Comparison of ENCODE assay signal across 9 cellular contexts in the genomic region with DNA sequence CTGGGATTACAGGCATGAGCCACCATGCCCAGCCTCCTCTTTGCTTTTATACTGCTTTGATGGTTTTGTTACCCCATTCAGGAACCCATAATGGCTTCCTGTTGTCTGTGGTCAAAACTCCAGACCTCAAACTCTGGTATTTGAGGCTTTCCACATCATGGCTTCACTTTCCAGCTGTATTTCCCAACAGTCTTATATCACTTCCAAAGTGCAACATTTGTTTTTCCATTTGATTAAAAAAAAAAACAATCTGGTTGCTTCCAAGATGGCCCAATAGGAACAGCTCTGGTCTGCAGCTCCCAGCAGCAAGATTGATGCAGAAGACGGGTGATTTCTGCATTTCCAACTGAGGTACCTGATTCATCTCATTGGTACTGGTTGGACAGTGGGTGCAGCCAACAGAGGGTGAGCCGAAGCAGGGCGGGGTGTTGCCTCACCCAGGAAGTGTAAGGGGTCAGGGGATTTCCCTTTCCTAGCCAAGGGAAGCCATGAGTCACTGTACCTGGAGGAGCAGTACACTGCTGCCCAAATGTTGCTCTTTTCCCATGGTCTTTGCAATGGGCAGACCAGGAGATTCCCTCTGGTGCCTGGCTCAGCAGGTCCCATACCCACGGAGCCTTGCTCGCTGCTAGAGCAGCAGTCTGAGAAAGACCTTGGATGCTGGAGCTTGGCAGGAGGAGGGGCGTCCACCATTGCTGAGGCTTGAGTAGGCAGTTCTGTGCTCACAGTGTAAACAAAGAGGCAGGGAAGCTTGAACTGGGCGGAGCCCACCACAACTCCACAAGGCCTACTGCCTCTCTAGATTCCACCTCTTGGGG.
DNase-seq lines count a peak whose midpoint lies in the region; TF ChIP-seq lines count a peak whose summit lies in the region.
"Had no signal": no experiment of that assay in that cellular context is flagged by ENCODE, and none has a peak within 500 bp of the region (broad histone marks: within the 10 kb centered on the region; RNA-seq: fewer than 3 reads in every experiment).

No MANE protein-coding gene starts in this region.

- H3K27ac ChIP-seq in endodermal cell (ENCODE audit: low read depth, low read length) (no peak overlapping the region), uterus (no peak overlapping the region), ascending aorta (no peak overlapping the region)
- H3K27ac ChIP-seq: upper lobe of left lung had no signal

- peak; percentile 85 for DNase-seq in activated CD4-positive, alpha-beta T cell treated with anti-CD3 and anti-CD28 coated beads, Interleukin-2, amount 10 ng/mL, durations not matched to agents 24 days and 14 days
- no peak for DNase-seq in activated CD4-positive, alpha-beta T cell treated with anti-CD3 and anti-CD28 coated beads, Interleukin-2, amount 50 U/mL, for 4 hours
- DNase-seq in SW480 (ENCODE audit: low spot score) (peak; percentile 11), endodermal cell (peak; percentile 52), GM20000 (ENCODE audit: low spot score) (no peak), uterus (no peak), ascending aorta (ENCODE audit: low spot score in 2 of 2) (no peak)
- peak; percentile 8 to 37 for DNase-seq in stimulated activated CD8-positive, alpha-beta memory T cell treated with anti-CD3 and anti-CD28 coated beads, Interleukin-2, amount 100 ng/mL, for 48 hours (ENCODE audit: low read depth in 2 of 2)
- DNase-seq: upper lobe of left lung had no signal

- peaks cover 18% of the 10 kb centered on the region for H3K4me1 Mint-ChIP-seq in activated CD4-positive, alpha-beta T cell treated with anti-CD3 and anti-CD28 coated beads, Interleukin-2, amount 10 ng/mL, durations not matched to agents 24 days and 14 days
- H3K4me1 Mint-ChIP-seq in endodermal cell: peaks cover 16% of the 10 kb centered on the region

- peak overlapping the region; percentile 45 for H3K4me3 Mint-ChIP-seq in activated CD4-positive, alpha-beta T cell treated with anti-CD3 and anti-CD28 coated beads, Interleukin-2, amount 10 ng/mL, durations not matched to agents 24 days and 14 days
- H3K4me3 Mint-ChIP-seq in endodermal cell: no peak overlapping the region

- H3K4me3 ChIP-seq in endodermal cell (ENCODE audit: low read length) (no peak overlapping the region), uterus (no peak overlapping the region), ascending aorta (no peak overlapping the region)
- H3K4me3 ChIP-seq: upper lobe of left lung had no signal

- no peak overlapping the region for H3K9ac ChIP-seq in endodermal cell (ENCODE audit: extremely low read depth, low read length, poor library complexity, severe bottlenecking)

- H3K4me1 ChIP-seq in endodermal cell (ENCODE audit: control insufficient read depth, insufficient read depth, low read length): no peaks in the 10 kb centered on the region
- no peaks in the 10 kb centered on the region for H3K4me1 ChIP-seq in uterus
- H3K4me1 ChIP-seq in ascending aorta: no peaks in the 10 kb centered on the region
- H3K4me1 ChIP-seq: upper lobe of left lung had no signal

- H3K9me3 ChIP-seq in endodermal cell (ENCODE audit: control insufficient read depth, low read length) (no peaks in the 10 kb centered on the region), uterus (no peaks in the 10 kb centered on the region), ascending aorta (no peaks in the 10 kb centered on the region)
- H3K9me3 ChIP-seq: upper lobe of left lung had no signal

- TF ChIP-seq CTCF in endodermal cell (conservative IDR thresholded peaks at IDR 0.05) (no peak), GM20000 (IDR thresholded peaks at IDR 0.05; ENCODE audit: extremely low read depth, missing control alignments) (no peak), uterus (IDR thresholded peaks at IDR 0.05) (no peak), ascending aorta (IDR thresholded peaks at IDR 0.05) (no peak)

- H3K27ac Mint-ChIP-seq in activated CD4-positive, alpha-beta T cell treated with anti-CD3 and anti-CD28 coated beads, Interleukin-2, amount 10 ng/mL, durations not matched to agents 24 days and 14 days: peak overlapping the region; percentile 62
- H3K27ac Mint-ChIP-seq in endodermal cell: no peak overlapping the region

- H3K27me3 Mint-ChIP-seq in activated CD4-positive, alpha-beta T cell treated with anti-CD3 and anti-CD28 coated beads, Interleukin-2, amount 10 ng/mL, durations not matched to agents 24 days and 14 days: peaks cover 32% of the 10 kb centered on the region
- H3K27me3 Mint-ChIP-seq in endodermal cell (ENCODE audit: insufficient read depth): peaks cover 46% of the 10 kb centered on the region

- intact Hi-C loops in activated CD4-positive, alpha-beta T cell treated with anti-CD3 and anti-CD28 coated beads, Interleukin-2, amount 10 ng/mL, durations not matched to agents 24 days and 14 days (cut with micrococcal nuclease): loop anchor here (5.0 to 10.0 kb wide), 3 partner anchors 81 to 759 kb away; no protein-coding TSS in a partner anchor
- intact Hi-C loops in uterus (cut with DNase I; ENCODE audit: low total_unique reads): no loop called here
- intact Hi-C loops in ascending aorta (cut with DNase I): no loop called here

- peaks cover 2% of the 10 kb centered on the region for H3K36me3 Mint-ChIP-seq in activated CD4-positive, alpha-beta T cell treated with anti-CD3 and anti-CD28 coated beads, Interleukin-2, amount 10 ng/mL, durations not matched to agents 24 days and 14 days (ENCODE audit: low read depth)
- peaks cover 5% of the 10 kb centered on the region for H3K36me3 Mint-ChIP-seq in endodermal cell (ENCODE audit: low read depth)

- H3K9me3 Mint-ChIP-seq in activated CD4-positive, alpha-beta T cell treated with anti-CD3 and anti-CD28 coated beads, Interleukin-2, amount 10 ng/mL, durations not matched to agents 24 days and 14 days: peaks cover 15% of the 10 kb centered on the region
- H3K9me3 Mint-ChIP-seq in endodermal cell: peaks cover 13% of the 10 kb centered on the region

- peaks cover 17% of the 10 kb centered on the region for H3K27me3 ChIP-seq in endodermal cell (ENCODE audit: control insufficient read depth, insufficient read depth, low read length, poor library complexity, severe bottlenecking)
- H3K27me3 ChIP-seq in uterus: no peaks in the 10 kb centered on the region
- no peaks in the 10 kb centered on the region for H3K27me3 ChIP-seq in ascending aorta
- H3K27me3 ChIP-seq: upper lobe of left lung had no signal

- H3K36me3 ChIP-seq in endodermal cell (ENCODE audit: control insufficient read depth, insufficient read depth, low read length): no peaks in the 10 kb centered on the region
- no peaks in the 10 kb centered on the region for H3K36me3 ChIP-seq in uterus
- H3K36me3 ChIP-seq in ascending aorta: no peaks in the 10 kb centered on the region
- H3K36me3 ChIP-seq: upper lobe of left lung had no signal

- TF ChIP-seq POLR2A in uterus (IDR thresholded peaks at IDR 0.05): no peak

- 87 to 95% methylated on average over 6 to 7 of the region's 7 CpGs for WGBS in endodermal cell (ENCODE audit: insufficient coverage in 1 of 2, insufficient read length in 1 of 2), 2 experiments

Comparison
In these comparisons a context has a peak if more than half of its experiments do, and no peak if none do; other contexts are left out.
1. DNase-seq: peak in activated CD4-positive, alpha-beta T cell treated with anti-CD3 and anti-CD28 coated beads, Interleukin-2, amount 10 ng/mL, durations not matched to agents 24 days and 14 days (single experiment), SW480 (single experiment), endodermal cell (single experiment) and stimulated activated CD8-positive, alpha-beta memory T cell treated with anti-CD3 and anti-CD28 coated beads, Interleukin-2, amount 100 ng/mL, for 48 hours (2 of 2); none in activated CD4-positive, alpha-beta T cell treated with anti-CD3 and anti-CD28 coated beads, Interleukin-2, amount 50 U/mL, for 4 hours (0 of 2), GM20000 (single experiment), uterus (0 of 2) and ascending aorta (0 of 2).